9 cellular contexts compared by ENCODE assay signal in the genomic region with DNA sequence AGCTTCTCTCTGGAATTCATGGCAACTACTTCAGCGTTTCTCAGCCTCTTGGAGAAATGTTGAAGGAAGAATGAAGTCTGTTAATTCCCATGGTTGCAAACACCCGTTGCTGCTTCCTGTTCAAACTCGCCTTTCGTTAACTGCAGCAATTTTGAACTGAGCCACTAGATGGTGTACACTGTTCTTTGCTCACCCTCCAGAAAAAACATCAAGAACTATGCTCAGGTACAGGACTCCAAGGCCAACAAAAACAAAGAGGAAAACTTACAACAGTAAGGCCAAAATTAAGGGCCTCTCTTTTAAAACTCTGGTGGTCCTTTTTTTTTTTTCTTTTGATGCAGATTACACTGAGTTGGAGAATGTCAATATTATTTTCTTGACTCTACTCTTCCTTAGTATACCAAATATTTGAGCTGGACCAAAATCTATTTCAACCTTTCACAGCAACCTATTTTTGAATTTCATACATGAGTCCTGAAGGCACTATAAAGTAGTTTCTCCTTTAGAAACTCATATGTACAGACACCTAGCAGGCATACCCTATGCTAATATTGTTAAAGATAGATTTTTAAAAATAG. TPM values are rescaled to one million over a fixed set of nuclear protein-coding genes. Genes with fewer than 3 reads are reported as not detected.
A peak's percentile ranks its signal among the peaks of the same experiment; 100 is the strongest.
DNase-seq lines count a peak whose midpoint lies in the region; ATAC-seq and TF ChIP-seq lines count a peak whose summit lies in the region.
"Had no signal": no experiment of that assay in that cellular context is flagged by ENCODE, and none has a peak within 500 bp of the region (broad histone marks: within the 10 kb centered on the region; RNA-seq: fewer than 3 reads in every experiment).

No MANE protein-coding gene starts in this region.

- H3K27me3 Mint-ChIP-seq in activated CD4-positive, alpha-beta memory T cell treated with anti-CD3 and anti-CD28 coated beads, Interleukin-2, amount 10 ng/mL, durations not matched to agents 7 days and 5 days = no peaks in the 10 kb centered on the region
- H3K27me3 Mint-ChIP-seq in natural killer cell treated with Interleukin-12 subunit alpha and Interleukin-12 subunit beta and Interleukin-15 and Interleukin-18, amount 100 ng/mL, for 72 hours = peaks cover 2 to 8% of the 10 kb centered on the region in 2 donors

- whole genome bisulfite sequencing in heart right ventricle, 2 donors = 0% methylated on average over 4 of the region's 4 CpGs
- WGBS in sigmoid colon, 2 donors = 0 to 1% methylated on average over 4 of the region's 4 CpGs

- peak; percentile 15 to 74 (median 64) for TF ChIP-seq CTCF in heart right ventricle (IDR thresholded peaks at IDR 0.05)
- TF ChIP-seq CTCF in sigmoid colon (IDR thresholded peaks at IDR 0.05) = peak; percentile 38 to 69 (median 50)

- no peaks in the 10 kb centered on the region for H3K9me3 ChIP-seq in heart right ventricle
- H3K9me3 ChIP-seq in sigmoid colon = no peaks in the 10 kb centered on the region

- intact Hi-C loops in heart right ventricle (cut with DNase I) = loop anchor here in 3 of 10 donors (5.0 to 10.0 kb wide), 2 partner anchors 200 to 208 kb away; no protein-coding TSS in a partner anchor
- intact Hi-C loops in sigmoid colon (cut with DNase I) = loop anchor here (10.0 kb wide), 1 partner anchor 210 kb away; no protein-coding TSS in a partner anchor

- H3K27ac ChIP-seq in heart right ventricle (no peak overlapping the region), sigmoid colon (no peak overlapping the region)

- no peaks in the 10 kb centered on the region for H3K4me1 Mint-ChIP-seq in activated CD4-positive, alpha-beta memory T cell treated with anti-CD3 and anti-CD28 coated beads, Interleukin-2, amount 10 ng/mL, durations not matched to agents 7 days and 5 days
- no peaks in the 10 kb centered on the region for H3K4me1 Mint-ChIP-seq in natural killer cell treated with Interleukin-12 subunit alpha and Interleukin-12 subunit beta and Interleukin-15 and Interleukin-18, amount 100 ng/mL, for 72 hours (ENCODE audit: low read depth in 2 of 2)

- H3K36me3 ChIP-seq in heart right ventricle = no peaks in the 10 kb centered on the region
- no peaks in the 10 kb centered on the region for H3K36me3 ChIP-seq in sigmoid colon

- POLR2A ChIA-PET in activated CD4-positive, alpha-beta memory T cell treated with anti-CD3 and anti-CD28 coated beads, Interleukin-2, amount 10 ng/mL, durations not matched to agents 7 days and 5 days (lab: Charles Lee) = no interaction called here

- DNase-seq in Daoy (ENCODE audit: low read depth) (peak; percentile 57), NCI-H2227 (lab: John Stamatoyannopoulos, UW; ENCODE audit: unreplicated experiment) (peak; percentile 61), heart right ventricle (peak in 1 of 2 donors; percentile 33), sigmoid colon (no peak)
- DNase-seq in activated CD4-positive, alpha-beta memory T cell treated with anti-CD3 and anti-CD28 coated beads, Interleukin-2, amount 10 ng/mL, durations not matched to agents 7 days and 5 days = peak; percentile 20
- DNase-seq in natural killer cell treated with Interleukin-12 subunit alpha and Interleukin-12 subunit beta and Interleukin-15 and Interleukin-18, amount 100 ng/mL, for 72 hours (ENCODE audit: low spot score) = no peak

- H3K4me1 ChIP-seq in heart right ventricle = no peaks in the 10 kb centered on the region
- H3K4me1 ChIP-seq in sigmoid colon = no peaks in the 10 kb centered on the region

- no peak for TF ChIP-seq EP300 in sigmoid colon (IDR thresholded peaks at IDR 0.05)

- H3K27me3 ChIP-seq in heart right ventricle = no peaks in the 10 kb centered on the region
- H3K27me3 ChIP-seq in sigmoid colon = no peaks in the 10 kb centered on the region

- H3K9me3 Mint-ChIP-seq in activated CD4-positive, alpha-beta memory T cell treated with anti-CD3 and anti-CD28 coated beads, Interleukin-2, amount 10 ng/mL, durations not matched to agents 7 days and 5 days = no peaks in the 10 kb centered on the region
- H3K9me3 Mint-ChIP-seq in natural killer cell treated with Interleukin-12 subunit alpha and Interleukin-12 subunit beta and Interleukin-15 and Interleukin-18, amount 100 ng/mL, for 72 hours = no peaks in the 10 kb centered on the region
- H3K9me3 Mint-ChIP-seq: activated naive CD4-positive, alpha-beta T cell treated with anti-CD3 and anti-CD28 coated beads, Interleukin-2, amount 50 U/mL, for 72 hours had no signal

- TF ChIP-seq POLR2A in sigmoid colon (IDR thresholded peaks at IDR 0.05) = no peak

- H3K36me3 Mint-ChIP-seq in activated CD4-positive, alpha-beta memory T cell treated with anti-CD3 and anti-CD28 coated beads, Interleukin-2, amount 10 ng/mL, durations not matched to agents 7 days and 5 days (ENCODE audit: low read depth) = no peaks in the 10 kb centered on the region
- no peaks in the 10 kb centered on the region for H3K36me3 Mint-ChIP-seq in natural killer cell treated with Interleukin-12 subunit alpha and Interleukin-12 subunit beta and Interleukin-15 and Interleukin-18, amount 100 ng/mL, for 72 hours
- H3K36me3 Mint-ChIP-seq: activated naive CD4-positive, alpha-beta T cell treated with anti-CD3 and anti-CD28 coated beads, Interleukin-2, amount 50 U/mL, for 72 hours had no signal

- no peak overlapping the region for H3K4me3 Mint-ChIP-seq in activated CD4-positive, alpha-beta memory T cell treated with anti-CD3 and anti-CD28 coated beads, Interleukin-2, amount 10 ng/mL, durations not matched to agents 7 days and 5 days
- no peak overlapping the region for H3K4me3 Mint-ChIP-seq in natural killer cell treated with Interleukin-12 subunit alpha and Interleukin-12 subunit beta and Interleukin-15 and Interleukin-18, amount 100 ng/mL, for 72 hours

- no peak overlapping the region for H3K27ac Mint-ChIP-seq in activated CD4-positive, alpha-beta memory T cell treated with anti-CD3 and anti-CD28 coated beads, Interleukin-2, amount 10 ng/mL, durations not matched to agents 7 days and 5 days
- no peak overlapping the region for H3K27ac Mint-ChIP-seq in natural killer cell treated with Interleukin-12 subunit alpha and Interleukin-12 subunit beta and Interleukin-15 and Interleukin-18, amount 100 ng/mL, for 72 hours
- H3K27ac Mint-ChIP-seq: activated naive CD4-positive, alpha-beta T cell treated with anti-CD3 and anti-CD28 coated beads, Interleukin-2, amount 50 U/mL, for 72 hours had no signal

- CTCF ChIA-PET in activated CD4-positive, alpha-beta memory T cell treated with anti-CD3 and anti-CD28 coated beads, Interleukin-2, amount 10 ng/mL, durations not matched to agents 7 days and 5 days (lab: Charles Lee) = interaction anchor here (1.2 kb wide), 2 partner anchors 19 to 32 kb away, joined by 3 read pairs; no protein-coding TSS in a partner anchor

- H3K4me3 ChIP-seq in heart right ventricle = no peak overlapping the region
- H3K4me3 ChIP-seq in sigmoid colon = no peak overlapping the region

- ATAC-seq in GM19463 (IDR thresholded peaks at IDR 0.05; ENCODE audit: unreplicated experiment) (peak; percentile 92), HG03378 (IDR thresholded peaks at IDR 0.05; ENCODE audit: unreplicated experiment) (peak; percentile 98), heart right ventricle (peak in 5 of 8 donors; percentile 37 to 65 (median 46))
- no peak for ATAC-seq in natural killer cell treated with Interleukin-12 subunit alpha and Interleukin-12 subunit beta and Interleukin-15 and Interleukin-18, amount 100 ng/mL, for 72 hours

RNA-seq across cellular contexts. Expression of a gene that starts 58.2 kb away (rescaled TPM):
- 0.34 TPM in 1 of 2 replicates, not detected in the other for total RNA-seq in Daoy (2014; rRNA removed; shearing (Covaris generic))
- not detected for total RNA-seq in activated CD4-positive, alpha-beta memory T cell treated with anti-CD3 and anti-CD28 coated beads, Interleukin-2, amount 10 ng/mL, durations not matched to agents 7 days and 5 days
- total RNA-seq in heart right ventricle = under 1 TPM in 5 of 10 donors, not detected in 5; 0.04 to 0.28 (median 0.12) TPM
- under 1 TPM; 0.04 to 0.15 TPM for polyA plus RNA-seq in heart right ventricle
- under 1 TPM; 0.27 to 0.83 (median 0.52) TPM for total RNA-seq in sigmoid colon
- 1 to 10 TPM in 1 of 3 donors, under 1 TPM in 1, not detected in 1; under 0.01 to 2.9 TPM for polyA plus RNA-seq in sigmoid colon
- total RNA-seq in natural killer cell treated with Interleukin-12 subunit alpha and Interleukin-12 subunit beta and Interleukin-15 and Interleukin-18, amount 100 ng/mL, for 72 hours = under 1 TPM in 1 of 2 donors, not detected in 1; 0.22 TPM
- total RNA-seq: activated naive CD4-positive, alpha-beta T cell treated with anti-CD3 and anti-CD28 coated beads, Interleukin-2, amount 50 U/mL, for 72 hours had no signal

Comparison
In these comparisons a context has a peak if more than half of its experiments do, and no peak if none do; other contexts are left out.
1. DNase-seq: peak in Daoy (single experiment), NCI-H2227 (single experiment) and activated CD4-positive, alpha-beta memory T cell treated with anti-CD3 and anti-CD28 coated beads, Interleukin-2, amount 10 ng/mL, durations not matched to agents 7 days and 5 days (single experiment); none in sigmoid colon (single experiment) and natural killer cell treated with Interleukin-12 subunit alpha and Interleukin-12 subunit beta and Interleukin-15 and Interleukin-18, amount 100 ng/mL, for 72 hours (single experiment).
2. ATAC-seq: peak in GM19463 (single experiment), HG03378 (single experiment) and heart right ventricle (5 of 8); none in natural killer cell treated with Interleukin-12 subunit alpha and Interleukin-12 subunit beta and Interleukin-15 and Interleukin-18, amount 100 ng/mL, for 72 hours (0 of 2).